27 cellular contexts compared by ENCODE assay signal in the genomic region with DNA sequence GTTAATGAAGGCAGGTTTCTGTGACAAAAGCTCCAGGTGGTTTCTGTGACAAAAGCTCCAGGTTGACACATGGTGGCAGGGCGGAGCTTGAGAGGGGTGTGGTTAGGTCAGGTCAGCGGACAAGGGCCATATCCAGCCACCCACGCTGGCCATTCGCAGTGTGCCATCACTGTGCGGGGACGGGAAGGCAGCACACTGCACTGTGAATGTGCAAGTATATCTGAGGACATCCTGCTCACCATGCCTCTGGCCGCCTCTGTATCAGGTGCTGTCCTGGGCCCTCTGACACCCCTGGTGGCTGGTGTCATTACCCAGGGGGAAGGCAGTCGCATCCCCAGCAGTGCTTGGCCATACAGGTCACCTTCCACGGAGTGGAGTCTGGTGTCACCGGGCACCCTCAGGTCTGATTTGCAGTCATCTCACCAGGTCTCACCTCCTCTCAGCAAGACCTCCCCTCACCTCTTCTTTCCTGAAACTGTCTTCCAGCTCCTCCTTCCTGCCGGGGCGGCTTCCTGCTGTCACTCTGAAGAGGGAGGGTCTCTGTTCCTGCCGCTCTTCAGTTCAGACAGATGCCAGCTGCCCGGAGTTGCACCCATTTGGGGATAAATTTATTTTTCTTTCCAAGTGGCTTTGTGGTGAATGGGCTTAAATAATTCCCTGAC. TPM values are rescaled to one million over a fixed set of nuclear protein-coding genes. Genes with fewer than 3 reads are reported as not detected.
DNase-seq lines count a peak whose midpoint lies in the region; ATAC-seq and TF ChIP-seq lines count a peak whose summit lies in the region.
"Had no signal": no experiment of that assay in that cellular context is flagged by ENCODE, and none has a peak within 500 bp of the region (broad histone marks: within the 10 kb centered on the region; RNA-seq: fewer than 3 reads in every experiment).

No MANE protein-coding gene starts in this region.

- H3K4me1 Mint-ChIP-seq in endodermal cell (peaks cover 25% of the 10 kb centered on the region), nephron (peaks cover 33% of the 10 kb centered on the region), T-helper 17 cell (no peaks in the 10 kb centered on the region)
- H3K4me1 Mint-ChIP-seq: CD4-positive, CD25-positive, alpha-beta regulatory T cell; central memory CD8-positive, alpha-beta T cell; immature natural killer cell; naive thymus-derived CD8-positive, alpha-beta T cell; T-cell had no signal

- H3K36me3 ChIP-seq in endodermal cell (ENCODE audit: control insufficient read depth, insufficient read depth, low read length): peaks cover 12% of the 10 kb centered on the region
- H3K36me3 ChIP-seq in suprapubic skin: no peaks in the 10 kb centered on the region
- H3K36me3 ChIP-seq: prostate gland, vagina had no signal

- peaks cover 15% of the 10 kb centered on the region for H3K4me1 ChIP-seq in endodermal cell (ENCODE audit: control insufficient read depth, insufficient read depth, low read length)
- H3K4me1 ChIP-seq in suprapubic skin: peaks cover 5% of the 10 kb centered on the region
- H3K4me1 ChIP-seq: prostate gland, vagina had no signal

- no peak for TF ChIP-seq EP300 in suprapubic skin (IDR thresholded peaks at IDR 0.05)

- H3K4me3 Mint-ChIP-seq in endodermal cell: no peak overlapping the region
- H3K4me3 Mint-ChIP-seq in nephron: no peak overlapping the region
- no peak overlapping the region for H3K4me3 Mint-ChIP-seq in T-helper 17 cell
- H3K4me3 Mint-ChIP-seq: CD4-positive, CD25-positive, alpha-beta regulatory T cell; central memory CD8-positive, alpha-beta T cell; immature natural killer cell; naive thymus-derived CD8-positive, alpha-beta T cell; T-cell had no signal

- H3K36me3 Mint-ChIP-seq in endodermal cell (ENCODE audit: low read depth): peaks cover 16% of the 10 kb centered on the region
- peaks cover 15% of the 10 kb centered on the region for H3K36me3 Mint-ChIP-seq in nephron (ENCODE audit: low read depth)
- H3K36me3 Mint-ChIP-seq in T-helper 17 cell (ENCODE audit: low read depth): peaks cover 2% of the 10 kb centered on the region
- H3K36me3 Mint-ChIP-seq: CD4-positive, CD25-positive, alpha-beta regulatory T cell; naive thymus-derived CD8-positive, alpha-beta T cell; T-cell had no signal

- H3K9me3 Mint-ChIP-seq in endodermal cell: peaks cover 14% of the 10 kb centered on the region
- peaks cover 6% of the 10 kb centered on the region for H3K9me3 Mint-ChIP-seq in nephron

- peaks cover 14% of the 10 kb centered on the region for H3K9me3 ChIP-seq in endodermal cell (ENCODE audit: control insufficient read depth, low read length)
- no peaks in the 10 kb centered on the region for H3K9me3 ChIP-seq in T-helper 17 cell (ENCODE audit: control insufficient read depth, low read length, poor library complexity, severe bottlenecking)
- no peaks in the 10 kb centered on the region for H3K9me3 ChIP-seq in suprapubic skin
- H3K9me3 ChIP-seq: prostate gland, stomach, vagina had no signal

- no peak overlapping the region for H3K4me3 ChIP-seq in endodermal cell (ENCODE audit: low read length)
- H3K4me3 ChIP-seq in suprapubic skin: no peak overlapping the region
- H3K4me3 ChIP-seq: prostate gland, skin epidermis, stomach, vagina had no signal

- no peak overlapping the region for H3K9ac ChIP-seq in endodermal cell (ENCODE audit: extremely low read depth, low read length, poor library complexity, severe bottlenecking)

- ATAC-seq in T-helper 17 cell (no peak), GM21528 (IDR thresholded peaks at IDR 0.05; ENCODE audit: low FRiP score, unreplicated experiment) (no peak), HG03196 (IDR thresholded peaks at IDR 0.05; ENCODE audit: unreplicated experiment) (no peak)
- ATAC-seq: naive thymus-derived CD8-positive, alpha-beta T cell; T-cell had no signal

- H3K27ac Mint-ChIP-seq in endodermal cell (no peak overlapping the region), nephron (peak overlapping the region; percentile 3 to 66 (median 9)), T-helper 17 cell (no peak overlapping the region)
- H3K27ac Mint-ChIP-seq: CD4-positive, CD25-positive, alpha-beta regulatory T cell; immature natural killer cell; T-cell had no signal

- no peak for TF ChIP-seq POLR2A in suprapubic skin (IDR thresholded peaks at IDR 0.05)

- WGBS in endodermal cell (ENCODE audit: insufficient coverage in 1 of 2, insufficient read length in 1 of 2), 2 experiments: 84 to 97% methylated on average over 6 to 14 of the region's 14 CpGs
- 95% methylated on average over 14 of the region's 14 CpGs for WGBS in suprapubic skin

- DNase-seq in ELF-1 (ENCODE audit: low read depth, low spot score) (peak; percentile 42), NCI-H146 treated with DMSO at 0.1 percent for 48 hours (lab: John Stamatoyannopoulos, UW; ENCODE audit: unreplicated experiment) (peak; percentile 33), endodermal cell (peak; percentile 79), T-helper 17 cell (no peak), suprapubic skin (ENCODE audit: low spot score in 2 of 2) (no peak)
- DNase-seq: activated gamma-delta T cell; CD4-positive, CD25-positive, alpha-beta regulatory T cell; DMS153; effector CD8-positive, alpha-beta T cell; head of caudate nucleus; immature natural killer cell; KG1; naive thymus-derived CD8-positive, alpha-beta T cell; NCI-H1048; NCI-H2081 treated with DMSO at 0.1 percent for 48 hours; NCI-H524; SHP77; stimulated activated CD4-positive, alpha-beta T cell treated with anti-CD3 and anti-CD28 coated beads, Interleukin-2, amount 100 ng/mL, for 48 hours; stomach; T-cell had no signal

- H3K27me3 Mint-ChIP-seq in endodermal cell (ENCODE audit: insufficient read depth) (peaks cover 2% of the 10 kb centered on the region), nephron (ENCODE audit: low read depth) (peaks cover 3% of the 10 kb centered on the region), T-helper 17 cell (no peaks in the 10 kb centered on the region)

- H3K27ac ChIP-seq in endodermal cell (ENCODE audit: low read depth, low read length) (no peak overlapping the region), suprapubic skin (no peak overlapping the region)
- H3K27ac ChIP-seq: prostate gland, skin epidermis, stomach, vagina had no signal

- H3K27me3 ChIP-seq in endodermal cell (ENCODE audit: control insufficient read depth, insufficient read depth, low read length, poor library complexity, severe bottlenecking) (no peaks in the 10 kb centered on the region), suprapubic skin (no peaks in the 10 kb centered on the region)
- H3K27me3 ChIP-seq: stomach, vagina had no signal

- peak; percentile 68 for TF ChIP-seq CTCF in endodermal cell (conservative IDR thresholded peaks at IDR 0.05)
- TF ChIP-seq CTCF in nephron (IDR thresholded peaks at IDR 0.05; ENCODE audit: unreplicated experiment in 3 of 3): no peak
- no peak for TF ChIP-seq CTCF in suprapubic skin (IDR thresholded peaks at IDR 0.05)

RNA-seq across cellular contexts. Expression of gene CTIF, which starts 34.9 kb away (rescaled TPM):
- total RNA-seq in endodermal cell: 10 to 100 TPM; 33.8 to 41.6 TPM
- 35.4 TPM for polyA plus RNA-seq in endodermal cell (2013, experiment 1 of 2)
- polyA plus RNA-seq in endodermal cell (2013, experiment 2 of 2): 34.4 TPM
- 1 to 10 TPM; 6.1 to 7.3 TPM for total RNA-seq in T-helper 17 cell
- 10 to 100 TPM; 29.0 to 61.5 (median 37.7) TPM for total RNA-seq in suprapubic skin

Comparison
In these comparisons a context has a peak if more than half of its experiments do, and no peak if none do; other contexts are left out.
1. DNase-seq: peak in ELF-1 (single experiment), NCI-H146 treated with DMSO at 0.1 percent for 48 hours (single experiment) and endodermal cell (single experiment); none in T-helper 17 cell (0 of 3) and suprapubic skin (0 of 2).
2. H3K27ac Mint-ChIP-seq: peak in nephron (3 of 3); none in endodermal cell (single experiment) and T-helper 17 cell (single experiment).